Comparison of ENCODE assay signal across 21 cellular contexts in genomic region chr10:105188737-105189463, GRCh38.
DNase-seq lines count a peak whose midpoint lies in the region; ATAC-seq and TF ChIP-seq lines count a peak whose summit lies in the region.
"Had no signal": no experiment of that assay in that cellular context is flagged by ENCODE, and none has a peak within 500 bp of the region (broad histone marks: within the 10 kb centered on the region; RNA-seq: fewer than 3 reads in every experiment).

No MANE protein-coding gene starts in this region.

- H3K4me2 ChIP-seq in hepatocyte = no peak overlapping the region
- H3K4me2 ChIP-seq: GM23338 had no signal

- H3K27me3 ChIP-seq in WERI-Rb-1 (ENCODE audit: insufficient read depth, low read depth, severe bottlenecking) = no peaks in the 10 kb centered on the region
- H3K27me3 ChIP-seq in hepatocyte = no peaks in the 10 kb centered on the region
- no peaks in the 10 kb centered on the region for H3K27me3 ChIP-seq in uterus
- H3K27me3 ChIP-seq: neutrophil had no signal

- WGBS in hepatocyte (ENCODE audit: low lambda C conversion rate, missing lambda C conversion rate) = 38% methylated on average over 6 of the region's 6 CpGs

- TF ChIP-seq POLR2A in uterus (IDR thresholded peaks at IDR 0.05) = no peak

- H3K79me2 ChIP-seq in hepatocyte = no peaks in the 10 kb centered on the region

- no peaks in the 10 kb centered on the region for H3K9me3 ChIP-seq in WERI-Rb-1 (ENCODE audit: severe bottlenecking)
- no peaks in the 10 kb centered on the region for H3K9me3 ChIP-seq in hepatocyte (ENCODE audit: low read depth)
- no peaks in the 10 kb centered on the region for H3K9me3 ChIP-seq in uterus
- H3K9me3 ChIP-seq: neutrophil had no signal

- H3K4me3 ChIP-seq in WERI-Rb-1 (ENCODE audit: low read depth, low read length) (no peak overlapping the region), hepatocyte (no peak overlapping the region), uterus (no peak overlapping the region)
- H3K4me3 ChIP-seq: GM23338, lung had no signal

- H2AFZ ChIP-seq in hepatocyte = no peak overlapping the region
- H2AFZ ChIP-seq: GM23338 had no signal

- no peaks in the 10 kb centered on the region for H3K9me2 ChIP-seq in hepatocyte (replicated peaks; ENCODE audit: insufficient read depth)

- ATAC-seq in GM21619 (IDR thresholded peaks at IDR 0.05; ENCODE audit: unreplicated experiment) = no peak
- ATAC-seq: GM23338, T-cell had no signal

- H3K4me1 ChIP-seq in hepatocyte (ENCODE audit: insufficient read depth) = no peaks in the 10 kb centered on the region
- no peaks in the 10 kb centered on the region for H3K4me1 ChIP-seq in uterus

- no peak for TF ChIP-seq CTCF in WERI-Rb-1 (IDR thresholded peaks at IDR 0.05; ENCODE audit: low read depth, low read length)
- no peak for TF ChIP-seq CTCF in hepatocyte (IDR thresholded peaks at IDR 0.05; ENCODE audit: poor library complexity)
- TF ChIP-seq CTCF in uterus (IDR thresholded peaks at IDR 0.05) = no peak

- H3K27ac ChIP-seq in WERI-Rb-1 (no peak overlapping the region), hepatocyte (no peak overlapping the region), uterus (no peak overlapping the region)
- H3K27ac ChIP-seq: neutrophil had no signal

- DNase-seq in NCI-H82 (lab: John Stamatoyannopoulos, UW) (peak; percentile 22), NCI-H82 treated with DMSO at 0.1 percent for 48 hours (lab: John Stamatoyannopoulos, UW; ENCODE audit: unreplicated experiment) (no peak), WERI-Rb-1 (peak; percentile 55), hepatocyte (ENCODE audit: low spot score) (peak; percentile 61), superior temporal gyrus (ENCODE audit: extremely low spot score) (peak; percentile 21), uterus (no peak)
- no peak for DNase-seq in activated naive CD4-positive, alpha-beta T cell treated with anti-CD3 and anti-CD28 coated beads, Interleukin-2, amount 50 U/mL, for 16 hours
- DNase-seq: activated CD4-positive, CD25-positive, alpha-beta regulatory T cell treated with anti-CD3 and anti-CD28 coated beads, Interleukin-2, amount 50 U/mL, for 72 hours; activated naive CD8-positive, alpha-beta T cell treated with anti-CD3 and anti-CD28 coated beads for 36 hours; activated T-cell treated with anti-CD3 and anti-CD28 coated beads for 4 hours; cerebellar nuclear complex; hippocampal formation; NCI-H1105; NCI-H446 treated with DMSO at 0.1 percent for 48 hours; small intestine; stimulated activated naive CD4-positive, alpha-beta T cell; T-cell had no signal

- H3K36me3 ChIP-seq in WERI-Rb-1 (no peaks in the 10 kb centered on the region), hepatocyte (replicated peaks; ENCODE audit: insufficient read depth, low read depth) (no peaks in the 10 kb centered on the region), uterus (no peaks in the 10 kb centered on the region)
- H3K36me3 ChIP-seq: neutrophil had no signal

- intact Hi-C loops in uterus (cut with DNase I; ENCODE audit: low total_unique reads) = no loop called here

- H4K20me1 ChIP-seq in hepatocyte (ENCODE audit: insufficient read depth, poor library complexity, severe bottlenecking) = no peaks in the 10 kb centered on the region

Comparison
In these comparisons a context has a peak if more than half of its experiments do, and no peak if none do; other contexts are left out.
1. DNase-seq: peak in NCI-H82 (single experiment), WERI-Rb-1 (single experiment), hepatocyte (single experiment) and superior temporal gyrus (single experiment); none in NCI-H82 treated with DMSO at 0.1 percent for 48 hours (single experiment), activated naive CD4-positive, alpha-beta T cell treated with anti-CD3 and anti-CD28 coated beads, Interleukin-2, amount 50 U/mL, for 16 hours (single experiment) and uterus (0 of 2).